ENCODE assay signal across 26 cellular contexts in the genomic region with DNA sequence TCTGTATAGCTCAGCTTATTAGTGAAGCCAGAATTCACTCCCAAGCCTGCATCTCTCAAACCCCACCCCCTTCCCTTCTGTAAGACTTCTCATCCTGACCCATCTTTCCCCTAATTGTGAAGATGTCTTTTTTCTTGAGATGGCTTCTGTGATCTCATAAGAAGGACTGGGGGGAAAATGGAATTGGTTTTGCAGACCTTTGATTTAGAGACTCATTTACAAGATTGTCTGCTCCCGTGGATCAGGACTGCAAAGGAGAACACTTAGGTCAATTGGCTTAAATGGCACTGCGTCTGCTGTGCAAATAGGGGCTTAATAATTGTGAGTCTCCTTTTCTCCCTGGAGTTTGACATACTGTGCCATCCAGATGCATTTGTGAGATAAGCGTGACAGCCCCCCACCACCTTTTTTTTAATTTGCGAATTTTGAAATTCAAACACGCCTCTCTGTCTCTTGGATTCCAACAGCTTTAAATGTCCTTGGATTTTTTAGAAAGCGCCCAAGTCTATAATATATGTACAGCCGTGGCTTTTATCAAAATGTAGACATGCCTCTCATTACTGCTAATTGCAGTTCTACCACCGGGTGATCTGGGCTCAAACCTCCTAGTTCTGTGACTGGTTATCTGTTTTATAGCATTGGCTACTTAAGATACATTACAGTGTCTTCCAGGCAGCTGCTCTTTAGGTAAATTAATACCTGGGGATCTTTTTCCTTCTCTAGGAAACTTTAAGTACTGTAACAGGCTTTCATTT.
DNase-seq lines count a peak whose midpoint lies in the region; ATAC-seq, FAIRE-seq and TF ChIP-seq lines count a peak whose summit lies in the region.
"Had no signal": no experiment of that assay in that cellular context is flagged by ENCODE, and none has a peak within 500 bp of the region (broad histone marks: within the 10 kb centered on the region; RNA-seq: fewer than 3 reads in every experiment).

No MANE protein-coding gene starts in this region.

- H3K4me1 ChIP-seq in HEK293 (ENCODE audit: control insufficient read depth, insufficient read depth, low read length) (peaks cover 6% of the 10 kb centered on the region), RWPE2 (ENCODE audit: insufficient read depth, poor library complexity, severe bottlenecking) (peaks cover 41% of the 10 kb centered on the region), HepG2 (ENCODE audit: insufficient read depth, low read length) (peaks cover 89% of the 10 kb centered on the region)

- H3K4me2 ChIP-seq in HepG2 (ENCODE audit: low read depth, low read length) = no peak overlapping the region

- TF ChIP-seq EP300 in HepG2 (IDR thresholded peaks at IDR 0.05; ENCODE audit: low read depth in 2 of 2, low read length in 2 of 2) = no peak
- no peak for TF ChIP-seq EP300 in HepG2 (CRISPR knock-in tag; IDR thresholded peaks at IDR 0.05; ENCODE audit: borderline replicate concordance)

- H2AFZ ChIP-seq in HepG2 (ENCODE audit: low read length) = no peak overlapping the region

- TF ChIP-seq RAD21 in HepG2 (CRISPR knock-in tag; IDR thresholded peaks at IDR 0.05) = no peak

- no peaks in the 10 kb centered on the region for H3K36me3 ChIP-seq in HEK293 (ENCODE audit: control insufficient read depth in 2 of 2, insufficient read depth in 1 of 2, low read length in 2 of 2)
- no peaks in the 10 kb centered on the region for H3K36me3 ChIP-seq in RWPE2 (ENCODE audit: low read depth)
- H3K36me3 ChIP-seq in HepG2 (replicated peaks in 1 of 2; ENCODE audit: control insufficient read depth in 1 of 2, insufficient read depth in 2 of 2, low read length in 2 of 2) = no peaks in the 10 kb centered on the region; a peak in 1 of 5 replicates

- CTCF ChIA-PET in HEK293 (lab: Yijun Ruan, JAX) (interaction anchor here (1.2 to 1.3 kb wide), 2 partner anchors 8 to 101 kb away, joined by 4 to 9 read pairs; no protein-coding TSS in a partner anchor), HepG2 (lab: Yijun Ruan, JAX; ENCODE audit: low intra/inter-chr PET ratio, low total read pairs) (no interaction called here)

- BruUV-seq in HepG2 (replicated peaks; lab: Mats Ljungman, UMichigan) = no TSS peak

- H3K9ac ChIP-seq in HepG2 (ENCODE audit: insufficient read depth, low read depth, low read length) = no peak overlapping the region

- H4K20me1 ChIP-seq in HepG2 (ENCODE audit: insufficient read depth, low read length) = no peaks in the 10 kb centered on the region

- H3K9me3 ChIP-seq in HEK293 (ENCODE audit: control insufficient read depth, insufficient read depth, low read depth, low read length) = no peaks in the 10 kb centered on the region
- no peaks in the 10 kb centered on the region for H3K9me3 ChIP-seq in RWPE2 (ENCODE audit: severe bottlenecking)
- no peaks in the 10 kb centered on the region for H3K9me3 ChIP-seq in HepG2 (ENCODE audit: low read length)
- H3K9me3 ChIP-seq: neutrophil, thoracic aorta had no signal

- DNase-seq in NCI-H146 treated with DMSO at 0.1 percent for 48 hours (lab: John Stamatoyannopoulos, UW; ENCODE audit: unreplicated experiment) (peak; percentile 82), RWPE2 (ENCODE audit: low spot score) (no peak), HepG2 (ENCODE audit: low spot score) (no peak), NCI-H345 treated with DMSO at 0.1 percent for 48 hours (lab: John Stamatoyannopoulos, UW; ENCODE audit: unreplicated experiment) (no peak)
- DNase-seq in activated naive CD4-positive, alpha-beta T cell treated with anti-CD3 and anti-CD28 coated beads, Interleukin-2, amount 50 U/mL, for 16 hours = no peak
- no peak for DNase-seq in stimulated activated CD4-positive, alpha-beta T cell treated with anti-CD3 and anti-CD28 coated beads, Interleukin-1b, Interleukin-23, amount 100 ng/mL, for 48 hours
- DNase-seq: activated CD4-positive, alpha-beta T cell treated with anti-CD3 and anti-CD28 coated beads for 48 hours; CD4-positive, CD25-positive, alpha-beta regulatory T cell; DMS 273 treated with DMSO at 0.1 percent for 48 hours; effector CD4-positive, alpha-beta T cell; foreskin melanocyte; hippocampal formation; NCI-H2029; NCI-H526; PC-3; SIG-M5; stimulated activated CD4-positive, alpha-beta T cell treated with anti-CD3 and anti-CD28 coated beads, Interleukin-4, amount 100 ng/mL, for 1 hour; stimulated activated naive CD4-positive, alpha-beta T cell treated with Interleukin-2 at 50 U/mL for 16 hours had no signal

- no peak for FAIRE-seq in HepG2 (lab: Jason Lieb, UNC)
- FAIRE-seq: astrocyte, H54, K562 had no signal

- ATAC-seq in RWPE2 (ENCODE audit: low read depth) (no peak), HepG2 (no peak), HG02852 (IDR thresholded peaks at IDR 0.05; ENCODE audit: unreplicated experiment) (no peak)
- ATAC-seq: K562, PC-3 had no signal

- WGBS in HepG2 (ENCODE audit: low lambda C conversion rate) = 92% methylated on average over 8 of the region's 8 CpGs

- H3K27me3 ChIP-seq in RWPE2 (ENCODE audit: insufficient read depth, poor library complexity, severe bottlenecking) = no peaks in the 10 kb centered on the region
- H3K27me3 ChIP-seq in HepG2 (ENCODE audit: control insufficient read depth in 1 of 2, insufficient read depth in 2 of 2, low read length in 2 of 2) = no peaks in the 10 kb centered on the region

- POLR2A ChIA-PET in HEK293 (lab: Yijun Ruan, JAX) = no interaction called here
- POLR2A ChIA-PET in HepG2 (lab: Yijun Ruan, JAX) = interaction anchor here (1.2 to 3.8 kb wide), 5 partner anchors 8 to 34 kb away, joined by 3 to 29 read pairs (median 7); no protein-coding TSS in a partner anchor

- H3K79me2 ChIP-seq in HepG2 (ENCODE audit: insufficient read depth, low read length) = peaks cover 28% of the 10 kb centered on the region

- H3K4me3 ChIP-seq in HEK293 (ENCODE audit: low read depth, low read length) = no peak overlapping the region
- H3K4me3 ChIP-seq in RWPE2 (ENCODE audit: severe bottlenecking) = no peak overlapping the region
- H3K4me3 ChIP-seq in HepG2 (replicated peaks in 1 of 3; ENCODE audit: insufficient read depth in 1 of 3, low read depth in 2 of 3, low read length in 3 of 3) = no peak overlapping the region
- H3K4me3 ChIP-seq: K562, skin epidermis, thoracic aorta had no signal

- in situ Hi-C loops in HepG2 (cut with HindIII; ENCODE audit: extremely low pct_ligation_motif_present, low pct_unique_long_range_greater_than_20kb) = no loop called here

- TF ChIP-seq POLR2A in HepG2 (IDR thresholded peaks at IDR 0.05; ENCODE audit: insufficient read depth in 1 of 2, low read depth in 2 of 2, low read length in 2 of 2) = no peak

- TF ChIP-seq CTCF in HEK293 (tag by site-specific recombination; IDR thresholded peaks at IDR 0.05) (no peak), RWPE2 (IDR thresholded peaks at IDR 0.05; ENCODE audit: poor library complexity, severe bottlenecking) (no peak), HepG2 (CRISPR knock-in tag; IDR thresholded peaks at IDR 0.05) (no peak)

- H3K27ac ChIP-seq in HEK293 (ENCODE audit: extremely low read depth, low read depth, low read length) = no peak overlapping the region
- H3K27ac ChIP-seq in RWPE2 (ENCODE audit: poor library complexity, severe bottlenecking) = peak overlapping the region; percentile 89
- peak overlapping the region; percentile 33 for H3K27ac ChIP-seq in HepG2 (ENCODE audit: extremely low read length, insufficient read depth, low read length)
- H3K27ac ChIP-seq: neutrophil, thoracic aorta had no signal

- intact Hi-C loops in HepG2 (cut with micrococcal nuclease; ENCODE audit: unreplicated experiment) = no loop called here

TF ChIP-seq in HEK293, 187 proteins besides CTCF, POLR2A, EP300 and RAD21:
- TF ChIP-seq ZNF670 (tag by site-specific recombination; IDR thresholded peaks at IDR 0.05; ENCODE audit: low read depth) = no peak
- TF ChIP-seq OSR2 (tag by site-specific recombination; IDR thresholded peaks at IDR 0.05) = 0 out of 2 replicates have a peak, but pooled peaks have one; percentile 25
TF ChIP-seq in HEK293: peak in this region for 1.

TF ChIP-seq in HepG2, 621 proteins besides CTCF, POLR2A, EP300 and RAD21:
- TF ChIP-seq, protein P1, sequence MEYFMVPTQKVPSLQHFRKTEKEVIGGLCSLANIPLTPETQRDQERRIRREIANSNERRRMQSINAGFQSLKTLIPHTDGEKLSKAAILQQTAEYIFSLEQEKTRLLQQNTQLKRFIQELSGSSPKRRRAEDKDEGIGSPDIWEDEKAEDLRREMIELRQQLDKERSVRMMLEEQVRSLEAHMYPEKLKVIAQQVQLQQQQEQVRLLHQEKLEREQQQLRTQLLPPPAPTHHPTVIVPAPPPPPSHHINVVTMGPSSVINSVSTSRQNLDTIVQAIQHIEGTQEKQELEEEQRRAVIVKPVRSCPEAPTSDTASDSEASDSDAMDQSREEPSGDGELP (IDR thresholded peaks at IDR 0.05; ENCODE audit: borderline replicate concordance, low read depth) = no peak
TF ChIP-seq in HepG2: peak in this region for 0.
